In the genomic region with DNA sequence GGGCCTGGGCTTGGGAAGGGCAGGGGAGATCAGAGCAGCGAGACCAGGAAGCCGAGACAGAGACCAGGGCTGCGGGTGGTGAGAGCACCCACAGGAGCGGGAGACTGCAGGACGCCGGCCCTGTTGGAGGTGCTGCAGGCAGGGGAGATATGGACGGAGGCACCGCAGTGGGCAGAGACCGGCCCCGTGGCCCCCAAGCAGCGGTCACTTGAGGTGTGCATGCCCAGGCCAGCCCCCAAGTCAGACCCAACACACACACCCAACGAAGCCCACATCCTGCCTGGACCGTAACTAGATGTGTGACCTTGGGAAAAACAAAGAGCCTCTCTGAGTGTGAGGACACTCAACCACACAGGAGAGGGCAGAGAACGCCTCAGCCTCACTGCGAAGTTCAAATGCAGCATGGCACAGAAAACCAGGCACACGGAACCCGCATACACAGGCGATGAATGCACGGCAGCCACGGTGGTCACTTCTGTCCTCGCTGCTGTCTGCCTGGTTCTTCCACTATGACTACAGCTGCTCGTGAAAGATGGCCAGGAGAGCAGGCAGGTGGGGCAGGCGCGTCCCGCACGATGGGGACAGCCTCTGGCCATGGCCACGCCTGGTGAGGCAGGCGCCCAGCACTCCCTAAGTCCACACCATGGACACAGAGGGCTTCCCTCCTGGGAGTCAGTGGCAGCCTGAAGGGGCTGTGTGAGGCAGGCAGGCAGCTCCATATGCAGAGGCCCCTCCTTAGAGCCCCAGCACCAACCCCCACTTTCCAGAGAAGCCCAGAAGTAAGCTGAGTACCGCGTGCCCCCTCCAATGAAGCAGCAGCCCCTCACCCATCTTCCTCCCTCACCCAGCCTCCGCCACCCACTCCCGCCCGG, we compare ENCODE assay signal across 1 cellular context.
TF ChIP-seq lines count a peak whose summit lies in the region.

No MANE protein-coding gene starts in this region.

TF ChIP-seq in HepG2, 621 proteins besides CTCF, POLR2A, EP300 and RAD21 (continued from another document and continues in another):
- TF ChIP-seq ELF1 (CRISPR knock-in tag; IDR thresholded peaks at IDR 0.05) (no peak), DNMT3B (CRISPR knock-in tag; conservative IDR thresholded peaks at IDR 0.05) (no peak), DMAP1 (CRISPR knock-in tag; IDR thresholded peaks at IDR 0.05) (no peak), MBNL3 (CRISPR knock-in tag; conservative IDR thresholded peaks at IDR 0.05) (no peak), ZNF136 (CRISPR knock-in tag; IDR thresholded peaks at IDR 0.05; ENCODE audit: low read depth) (no peak), ZNF772 (CRISPR knock-in tag; IDR thresholded peaks at IDR 0.05) (no peak), NR2F6 (IDR thresholded peaks at IDR 0.05) (no peak), NR2F6 (CRISPR knock-in tag; IDR thresholded peaks at IDR 0.05) (peak; percentile 30; the same call in 1 of the 2 replicates), KDM2A (CRISPR knock-in tag; IDR thresholded peaks at IDR 0.05; ENCODE audit: borderline replicate concordance, low read depth) (0 out of 2 replicates have a peak, but pooled peaks have one; percentile 28), ZBTB20 (CRISPR knock-in tag; IDR thresholded peaks at IDR 0.05; ENCODE audit: borderline replicate concordance, low read depth) (no peak), ZNF20 (CRISPR knock-in tag; IDR thresholded peaks at IDR 0.05) (no peak), ZEB1 (IDR thresholded peaks at IDR 0.05; ENCODE audit: insufficient replicate concordance, low read depth) (no peak), KLF13 (CRISPR knock-in tag; IDR thresholded peaks at IDR 0.05) (no peak), ZSCAN25 (CRISPR knock-in tag; IDR thresholded peaks at IDR 0.05) (0 out of 2 replicates have a peak, but pooled peaks have one; percentile 43), ZNF333 (CRISPR knock-in tag; IDR thresholded peaks at IDR 0.05; ENCODE audit: borderline replicate concordance) (no peak), ZNF446 (CRISPR knock-in tag; IDR thresholded peaks at IDR 0.05) (no peak), ZBTB38 (CRISPR knock-in tag; IDR thresholded peaks at IDR 0.05) (peak; percentile 98), HDAC2 (CRISPR knock-in tag; IDR thresholded peaks at IDR 0.05) (no peak; the same call in 1 of the 2 replicates), ZNF776 (CRISPR knock-in tag; IDR thresholded peaks at IDR 0.05) (0 out of 2 replicates have a peak, but pooled peaks have one; percentile 68), ZBTB21 (CRISPR knock-in tag; IDR thresholded peaks at IDR 0.05) (no peak), DPF2 (CRISPR knock-in tag; IDR thresholded peaks at IDR 0.05; ENCODE audit: borderline replicate concordance, low read depth) (peak; percentile 50; the same call in 1 of the 2 replicates), ESRRA (CRISPR knock-in tag; IDR thresholded peaks at IDR 0.05; ENCODE audit: low read depth) (0 out of 2 replicates have a peak, but pooled peaks have one; percentile 43), TARDBP (CRISPR knock-in tag; IDR thresholded peaks at IDR 0.05) (0 out of 2 replicates have a peak, but pooled peaks have one; percentile 48), ZNF598 (CRISPR knock-in tag; IDR thresholded peaks at IDR 0.05; ENCODE audit: borderline replicate concordance) (peak; percentile 46; the same call in 1 of the 2 replicates), ZNF34 (CRISPR knock-in tag; IDR thresholded peaks at IDR 0.05; ENCODE audit: borderline replicate concordance) (no peak), MED1 (CRISPR knock-in tag; IDR thresholded peaks at IDR 0.05) (peak; percentile 38; the same call in 1 of the 2 replicates), ZNF777 (CRISPR knock-in tag; IDR thresholded peaks at IDR 0.05) (no peak), ZNF724P (CRISPR knock-in tag; IDR thresholded peaks at IDR 0.05; ENCODE audit: borderline replicate concordance) (no peak), RCOR2 (CRISPR knock-in tag; IDR thresholded peaks at IDR 0.05) (peak; percentile 74; the same call in 1 of the 2 replicates), KLF6 (CRISPR knock-in tag; IDR thresholded peaks at IDR 0.05) (no peak), NR2F1 (CRISPR knock-in tag; IDR thresholded peaks at IDR 0.05) (no peak), MXI1 (IDR thresholded peaks at IDR 0.05; ENCODE audit: borderline replicate concordance, low read depth, low read length) (no peak), TP53 (CRISPR knock-in tag; conservative IDR thresholded peaks at IDR 0.05) (0 out of 2 replicates have a peak, but pooled peaks have one; percentile 32), ZNF3 (CRISPR knock-in tag; IDR thresholded peaks at IDR 0.05) (no peak), ARNT (IDR thresholded peaks at IDR 0.05) (no peak), TBX2 (CRISPR knock-in tag; IDR thresholded peaks at IDR 0.05; ENCODE audit: borderline replicate concordance) (peak; percentile 84), SOX6 (IDR thresholded peaks at IDR 0.05) (no peak), SOX6 (CRISPR knock-in tag; IDR thresholded peaks at IDR 0.05) (peak; percentile 79), ZNF460 (CRISPR knock-in tag; IDR thresholded peaks at IDR 0.05; ENCODE audit: borderline replicate concordance) (no peak), ZNF883 (CRISPR knock-in tag; IDR thresholded peaks at IDR 0.05; ENCODE audit: not compliant biosample characterization) (no peak), JUN (CRISPR knock-in tag; IDR thresholded peaks at IDR 0.05) (no peak), TEAD2 (CRISPR knock-in tag; IDR thresholded peaks at IDR 0.05) (no peak), ZNF331 (CRISPR knock-in tag; IDR thresholded peaks at IDR 0.05) (0 out of 2 replicates have a peak, but pooled peaks have one; percentile 45), SALL1 (CRISPR knock-in tag; IDR thresholded peaks at IDR 0.05) (peak; percentile 65), GABPB1 (CRISPR knock-in tag; IDR thresholded peaks at IDR 0.05) (peak; percentile 12; the same call in 1 of the 2 replicates), KLF11 (CRISPR knock-in tag; IDR thresholded peaks at IDR 0.05) (no peak), ZNF441 (CRISPR knock-in tag; IDR thresholded peaks at IDR 0.05; ENCODE audit: borderline replicate concordance) (no peak)
- TF ChIP-seq, protein P1, sequence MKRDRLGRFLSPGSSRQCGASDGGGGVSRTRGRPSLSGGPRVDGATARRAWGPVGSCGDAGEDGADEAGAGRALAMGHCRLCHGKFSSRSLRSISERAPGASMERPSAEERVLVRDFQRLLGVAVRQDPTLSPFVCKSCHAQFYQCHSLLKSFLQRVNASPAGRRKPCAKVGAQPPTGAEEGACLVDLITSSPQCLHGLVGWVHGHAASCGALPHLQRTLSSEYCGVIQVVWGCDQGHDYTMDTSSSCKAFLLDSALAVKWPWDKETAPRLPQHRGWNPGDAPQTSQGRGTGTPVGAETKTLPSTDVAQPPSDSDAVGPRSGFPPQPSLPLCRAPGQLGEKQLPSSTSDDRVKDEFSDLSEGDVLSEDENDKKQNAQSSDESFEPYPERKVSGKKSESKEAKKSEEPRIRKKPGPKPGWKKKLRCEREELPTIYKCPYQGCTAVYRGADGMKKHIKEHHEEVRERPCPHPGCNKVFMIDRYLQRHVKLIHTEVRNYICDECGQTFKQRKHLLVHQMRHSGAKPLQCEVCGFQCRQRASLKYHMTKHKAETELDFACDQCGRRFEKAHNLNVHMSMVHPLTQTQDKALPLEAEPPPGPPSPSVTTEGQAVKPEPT (CRISPR knock-in tag; IDR thresholded peaks at IDR 0.05; ENCODE audit: low read depth): no peak; the same call in 1 of the 2 replicates
- TF ChIP-seq, protein P2, sequence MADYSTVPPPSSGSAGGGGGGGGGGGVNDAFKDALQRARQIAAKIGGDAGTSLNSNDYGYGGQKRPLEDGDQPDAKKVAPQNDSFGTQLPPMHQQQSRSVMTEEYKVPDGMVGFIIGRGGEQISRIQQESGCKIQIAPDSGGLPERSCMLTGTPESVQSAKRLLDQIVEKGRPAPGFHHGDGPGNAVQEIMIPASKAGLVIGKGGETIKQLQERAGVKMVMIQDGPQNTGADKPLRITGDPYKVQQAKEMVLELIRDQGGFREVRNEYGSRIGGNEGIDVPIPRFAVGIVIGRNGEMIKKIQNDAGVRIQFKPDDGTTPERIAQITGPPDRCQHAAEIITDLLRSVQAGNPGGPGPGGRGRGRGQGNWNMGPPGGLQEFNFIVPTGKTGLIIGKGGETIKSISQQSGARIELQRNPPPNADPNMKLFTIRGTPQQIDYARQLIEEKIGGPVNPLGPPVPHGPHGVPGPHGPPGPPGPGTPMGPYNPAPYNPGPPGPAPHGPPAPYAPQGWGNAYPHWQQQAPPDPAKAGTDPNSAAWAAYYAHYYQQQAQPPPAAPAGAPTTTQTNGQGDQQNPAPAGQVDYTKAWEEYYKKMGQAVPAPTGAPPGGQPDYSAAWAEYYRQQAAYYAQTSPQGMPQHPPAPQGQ (CRISPR knock-in tag; IDR thresholded peaks at IDR 0.05; ENCODE audit: borderline replicate concordance): 0 out of 2 replicates have a peak, but pooled peaks have one; percentile 22
- TF ChIP-seq, protein P3, sequence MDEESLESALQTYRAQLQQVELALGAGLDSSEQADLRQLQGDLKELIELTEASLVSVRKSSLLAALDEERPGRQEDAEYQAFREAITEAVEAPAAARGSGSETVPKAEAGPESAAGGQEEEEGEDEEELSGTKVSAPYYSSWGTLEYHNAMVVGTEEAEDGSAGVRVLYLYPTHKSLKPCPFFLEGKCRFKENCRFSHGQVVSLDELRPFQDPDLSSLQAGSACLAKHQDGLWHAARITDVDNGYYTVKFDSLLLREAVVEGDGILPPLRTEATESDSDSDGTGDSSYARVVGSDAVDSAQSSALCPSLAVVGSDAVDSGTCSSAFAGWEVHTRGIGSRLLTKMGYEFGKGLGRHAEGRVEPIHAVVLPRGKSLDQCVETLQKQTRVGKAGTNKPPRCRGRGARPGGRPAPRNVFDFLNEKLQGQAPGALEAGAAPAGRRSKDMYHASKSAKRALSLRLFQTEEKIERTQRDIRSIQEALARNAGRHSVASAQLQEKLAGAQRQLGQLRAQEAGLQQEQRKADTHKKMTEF (CRISPR knock-in tag; IDR thresholded peaks at IDR 0.05): 0 out of 2 replicates have a peak, but pooled peaks have one; percentile 29
- TF ChIP-seq, protein P4, sequence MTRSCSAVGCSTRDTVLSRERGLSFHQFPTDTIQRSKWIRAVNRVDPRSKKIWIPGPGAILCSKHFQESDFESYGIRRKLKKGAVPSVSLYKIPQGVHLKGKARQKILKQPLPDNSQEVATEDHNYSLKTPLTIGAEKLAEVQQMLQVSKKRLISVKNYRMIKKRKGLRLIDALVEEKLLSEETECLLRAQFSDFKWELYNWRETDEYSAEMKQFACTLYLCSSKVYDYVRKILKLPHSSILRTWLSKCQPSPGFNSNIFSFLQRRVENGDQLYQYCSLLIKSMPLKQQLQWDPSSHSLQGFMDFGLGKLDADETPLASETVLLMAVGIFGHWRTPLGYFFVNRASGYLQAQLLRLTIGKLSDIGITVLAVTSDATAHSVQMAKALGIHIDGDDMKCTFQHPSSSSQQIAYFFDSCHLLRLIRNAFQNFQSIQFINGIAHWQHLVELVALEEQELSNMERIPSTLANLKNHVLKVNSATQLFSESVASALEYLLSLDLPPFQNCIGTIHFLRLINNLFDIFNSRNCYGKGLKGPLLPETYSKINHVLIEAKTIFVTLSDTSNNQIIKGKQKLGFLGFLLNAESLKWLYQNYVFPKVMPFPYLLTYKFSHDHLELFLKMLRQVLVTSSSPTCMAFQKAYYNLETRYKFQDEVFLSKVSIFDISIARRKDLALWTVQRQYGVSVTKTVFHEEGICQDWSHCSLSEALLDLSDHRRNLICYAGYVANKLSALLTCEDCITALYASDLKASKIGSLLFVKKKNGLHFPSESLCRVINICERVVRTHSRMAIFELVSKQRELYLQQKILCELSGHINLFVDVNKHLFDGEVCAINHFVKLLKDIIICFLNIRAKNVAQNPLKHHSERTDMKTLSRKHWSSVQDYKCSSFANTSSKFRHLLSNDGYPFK (CRISPR knock-in tag; IDR thresholded peaks at IDR 0.05; ENCODE audit: borderline replicate concordance): no peak
- TF ChIP-seq, protein P5, sequence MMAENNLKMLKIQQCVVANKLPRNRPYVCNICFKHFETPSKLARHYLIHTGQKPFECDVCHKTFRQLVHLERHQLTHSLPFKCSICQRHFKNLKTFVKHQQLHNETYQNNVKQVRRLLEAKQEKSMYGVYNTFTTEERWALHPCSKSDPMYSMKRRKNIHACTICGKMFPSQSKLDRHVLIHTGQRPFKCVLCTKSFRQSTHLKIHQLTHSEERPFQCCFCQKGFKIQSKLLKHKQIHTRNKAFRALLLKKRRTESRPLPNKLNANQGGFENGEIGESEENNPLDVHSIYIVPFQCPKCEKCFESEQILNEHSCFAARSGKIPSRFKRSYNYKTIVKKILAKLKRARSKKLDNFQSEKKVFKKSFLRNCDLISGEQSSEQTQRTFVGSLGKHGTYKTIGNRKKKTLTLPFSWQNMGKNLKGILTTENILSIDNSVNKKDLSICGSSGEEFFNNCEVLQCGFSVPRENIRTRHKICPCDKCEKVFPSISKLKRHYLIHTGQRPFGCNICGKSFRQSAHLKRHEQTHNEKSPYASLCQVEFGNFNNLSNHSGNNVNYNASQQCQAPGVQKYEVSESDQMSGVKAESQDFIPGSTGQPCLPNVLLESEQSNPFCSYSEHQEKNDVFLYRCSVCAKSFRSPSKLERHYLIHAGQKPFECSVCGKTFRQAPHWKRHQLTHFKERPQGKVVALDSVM (CRISPR knock-in tag; IDR thresholded peaks at IDR 0.05): peak; percentile 47; the same call in 1 of the 2 replicates
- TF ChIP-seq, protein P6, sequence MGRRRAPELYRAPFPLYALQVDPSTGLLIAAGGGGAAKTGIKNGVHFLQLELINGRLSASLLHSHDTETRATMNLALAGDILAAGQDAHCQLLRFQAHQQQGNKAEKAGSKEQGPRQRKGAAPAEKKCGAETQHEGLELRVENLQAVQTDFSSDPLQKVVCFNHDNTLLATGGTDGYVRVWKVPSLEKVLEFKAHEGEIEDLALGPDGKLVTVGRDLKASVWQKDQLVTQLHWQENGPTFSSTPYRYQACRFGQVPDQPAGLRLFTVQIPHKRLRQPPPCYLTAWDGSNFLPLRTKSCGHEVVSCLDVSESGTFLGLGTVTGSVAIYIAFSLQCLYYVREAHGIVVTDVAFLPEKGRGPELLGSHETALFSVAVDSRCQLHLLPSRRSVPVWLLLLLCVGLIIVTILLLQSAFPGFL (CRISPR knock-in tag; IDR thresholded peaks at IDR 0.05): no peak
- TF ChIP-seq, protein P7, sequence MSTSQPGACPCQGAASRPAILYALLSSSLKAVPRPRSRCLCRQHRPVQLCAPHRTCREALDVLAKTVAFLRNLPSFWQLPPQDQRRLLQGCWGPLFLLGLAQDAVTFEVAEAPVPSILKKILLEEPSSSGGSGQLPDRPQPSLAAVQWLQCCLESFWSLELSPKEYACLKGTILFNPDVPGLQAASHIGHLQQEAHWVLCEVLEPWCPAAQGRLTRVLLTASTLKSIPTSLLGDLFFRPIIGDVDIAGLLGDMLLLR (CRISPR knock-in tag; IDR thresholded peaks at IDR 0.05): peak; percentile 30; the same call in 1 of the 2 replicates
- TF ChIP-seq, protein P8, sequence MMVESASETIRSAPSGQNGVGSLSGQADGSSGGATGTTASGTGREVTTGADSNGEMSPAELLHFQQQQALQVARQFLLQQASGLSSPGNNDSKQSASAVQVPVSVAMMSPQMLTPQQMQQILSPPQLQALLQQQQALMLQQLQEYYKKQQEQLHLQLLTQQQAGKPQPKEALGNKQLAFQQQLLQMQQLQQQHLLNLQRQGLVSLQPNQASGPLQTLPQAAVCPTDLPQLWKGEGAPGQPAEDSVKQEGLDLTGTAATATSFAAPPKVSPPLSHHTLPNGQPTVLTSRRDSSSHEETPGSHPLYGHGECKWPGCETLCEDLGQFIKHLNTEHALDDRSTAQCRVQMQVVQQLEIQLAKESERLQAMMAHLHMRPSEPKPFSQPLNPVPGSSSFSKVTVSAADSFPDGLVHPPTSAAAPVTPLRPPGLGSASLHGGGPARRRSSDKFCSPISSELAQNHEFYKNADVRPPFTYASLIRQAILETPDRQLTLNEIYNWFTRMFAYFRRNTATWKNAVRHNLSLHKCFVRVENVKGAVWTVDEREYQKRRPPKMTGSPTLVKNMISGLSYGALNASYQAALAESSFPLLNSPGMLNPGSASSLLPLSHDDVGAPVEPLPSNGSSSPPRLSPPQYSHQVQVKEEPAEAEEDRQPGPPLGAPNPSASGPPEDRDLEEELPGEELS (CRISPR knock-in tag; IDR thresholded peaks at IDR 0.05): peak; percentile 17; the same call in 1 of the 2 replicates
